ENCODE assay signal across 8 cellular contexts in the genomic region with DNA sequence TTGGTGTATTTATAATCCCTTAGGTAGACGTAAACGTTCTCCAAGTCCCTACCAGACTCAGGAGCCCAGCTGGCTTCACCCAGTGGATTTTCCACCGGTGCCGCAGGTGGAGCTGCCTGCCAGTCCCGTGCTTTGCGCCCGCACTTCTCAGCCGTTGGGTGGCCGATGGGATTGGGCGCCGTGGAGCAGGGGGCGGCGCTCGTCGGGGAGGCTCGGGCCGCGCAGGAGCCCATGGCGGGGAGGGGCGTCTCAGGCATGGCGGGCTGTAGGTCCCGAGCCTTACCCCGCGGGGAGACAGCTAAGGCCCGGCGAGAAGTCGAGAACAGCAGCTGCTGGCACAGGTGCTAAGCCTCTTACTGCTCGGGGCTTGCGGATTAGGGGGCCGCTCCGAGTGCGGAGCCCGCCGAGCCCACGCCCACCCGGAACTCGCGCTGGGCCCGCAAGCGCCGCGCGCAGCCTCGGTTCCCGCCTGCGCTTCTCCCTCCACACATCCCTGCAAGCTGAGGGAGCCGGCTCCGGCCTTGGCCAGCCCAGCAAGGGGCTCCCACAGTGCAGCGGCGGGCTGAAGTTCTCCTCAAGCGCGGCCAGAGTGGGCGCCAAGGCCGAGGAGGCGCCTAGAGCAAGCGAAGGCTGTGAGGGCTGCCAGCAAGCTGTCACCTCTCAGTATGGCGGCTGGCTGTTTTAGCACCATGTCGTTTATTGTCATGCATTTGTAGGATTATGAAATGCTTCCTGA. TPM values are rescaled to one million over a fixed set of nuclear protein-coding genes. Genes with fewer than 3 reads are reported as not detected.
DNase-seq lines count a peak whose midpoint lies in the region; ATAC-seq, FAIRE-seq and TF ChIP-seq lines count a peak whose summit lies in the region.

No MANE protein-coding gene starts in this region.

- H3K9ac ChIP-seq in H1 (replicated peaks in 1 of 4; ENCODE audit: extremely low read depth in 1 of 4, low read depth in 3 of 4, low read length in 3 of 4) = peak overlapping the region in 3 of 4 experiments; percentile 60 to 63 (median 60); a peak in 6 of 7 replicates

- no peak overlapping the region for H2AFZ ChIP-seq in H1 (ENCODE audit: low read length)

- H3K9me3 ChIP-seq in H1 (ENCODE audit: insufficient read depth in 2 of 2, low read depth in 1 of 2, low read length in 1 of 2) = peaks cover 0 to 4% of the 10 kb centered on the region in 2 experiments; a peak in 2 of 4 replicates

- peak in 1 of 2 experiments; percentile 30; a peak in 1 of 3 replicates for TF ChIP-seq POLR2A in H1 (IDR thresholded peaks at IDR 0.05; ENCODE audit: control extremely low read depth in 1 of 2, low read depth in 2 of 2, low read length in 2 of 2)

- H2BK12ac ChIP-seq in H1 (ENCODE audit: low read depth, low read length) = no peak overlapping the region; the same call in 1 of the 2 replicates

- no peaks in the 10 kb centered on the region for H4K20me1 ChIP-seq in H1 (replicated peaks in 1 of 2; ENCODE audit: control insufficient read depth in 1 of 2, insufficient read depth in 2 of 2, low read length in 2 of 2)

- peak; percentile 43 for ATAC-seq in HG02763 (IDR thresholded peaks at IDR 0.05; ENCODE audit: unreplicated experiment)
- ATAC-seq in GM18870 (IDR thresholded peaks at IDR 0.05; ENCODE audit: unreplicated experiment) = no peak

- H2BK5ac ChIP-seq in H1 (ENCODE audit: low read depth, low read length) = peak overlapping the region; percentile 72; the same call in 1 of the 2 replicates

- H3K23me2 ChIP-seq in H1 (ENCODE audit: low read depth, low read length) = peaks cover 6% of the 10 kb centered on the region; the same call in 1 of the 2 replicates

- H2BK20ac ChIP-seq in H1 (ENCODE audit: low read length) = no peak overlapping the region

- H3K4me3 ChIP-seq in H1 (ENCODE audit: extremely low read depth in 1 of 4, insufficient read depth in 2 of 4, low read depth in 3 of 4, low read length in 4 of 4) = peak overlapping the region; percentile 41 to 62 (median 56)

- no peak overlapping the region for H3K56ac ChIP-seq in H1 (replicated peaks; ENCODE audit: insufficient read length, low read depth, low read length)

- H3K23ac ChIP-seq in H1 (ENCODE audit: insufficient read length) = no peak overlapping the region

- WGBS in H1 (ENCODE audit: extremely low coverage in 1 of 2, insufficient coverage in 1 of 2, insufficient read length in 1 of 2, insufficient replicate concordance in 2 of 2, low coverage in 1 of 2, low lambda C conversion rate in 2 of 2, missing lambda C conversion rate in 1 of 2), 2 experiments = 4% methylated on average over 43 of the region's 58 CpGs; no CpG with 5 or more reads in 1 of the 2 experiments

- H3K4ac ChIP-seq in H1 (replicated peaks; ENCODE audit: insufficient read length, low read depth, low read length) = no peak overlapping the region

- H3K18ac ChIP-seq in H1 (ENCODE audit: extremely low read depth, low read length) = peak overlapping the region; percentile 84

- CTCF ChIA-PET in H1 (lab: Charles Lee; ENCODE audit: partially characterized antibody) = interaction anchor here (0.6 to 9.1 kb wide), 8 partner anchors 8 to 94 kb away, joined by 3 to 107 read pairs (median 4); no protein-coding TSS in a partner anchor

- no peak for TF ChIP-seq CTCF in H1 (IDR thresholded peaks at IDR 0.05; ENCODE audit: control extremely low read depth in 1 of 3, insufficient read depth in 1 of 3, low read depth in 1 of 3, low read length in 3 of 3)

- H4K8ac ChIP-seq in H1 (ENCODE audit: extremely low read depth, insufficient read depth, low read length) = 0 out of 2 replicates have a peak overlapping the region, but pooled peaks have one; percentile 3

- no peak overlapping the region for H2AK5ac ChIP-seq in H1 (ENCODE audit: low read depth, low read length)

- POLR2A ChIA-PET in H1 (lab: Charles Lee; ENCODE audit: partially characterized antibody) = interaction anchor here (0.6 to 6.6 kb wide), 28 partner anchors 9 to 1721 kb away, joined by 3 to 55 read pairs (median 5); a partner anchor contains a TSS

- H3K79me1 ChIP-seq in H1 (ENCODE audit: low read depth, low read length) = no peaks in the 10 kb centered on the region

- TF ChIP-seq RAD21 in H1 (IDR thresholded peaks at IDR 0.05 in 1 of 2, conservative IDR thresholded peaks at IDR 0.05 in 1 of 2; ENCODE audit: low read depth in 2 of 2, low read length in 2 of 2) = no peak

- H3K4me2 ChIP-seq in H1 (ENCODE audit: insufficient read depth in 1 of 2, low read depth in 2 of 2, low read length in 2 of 2) = peak overlapping the region; percentile 52 to 79

- FAIRE-seq in H1 (lab: Jason Lieb, UNC) = no peak

- no peaks in the 10 kb centered on the region for H3K79me2 ChIP-seq in H1 (ENCODE audit: control insufficient read depth in 1 of 2, insufficient read depth in 2 of 2, low read length in 2 of 2)

- no peak overlapping the region for H3K14ac ChIP-seq in H1 (ENCODE audit: insufficient read length)

- peak; percentile 81 for DNase-seq in GDM1 (lab: John Stamatoyannopoulos, UW)
- peak; percentile 67 for DNase-seq in NCI-H748 treated with DMSO at 0.1 percent for 48 hours (lab: John Stamatoyannopoulos, UW)
- DNase-seq in activated CD8-positive, alpha-beta memory T cell treated with anti-CD3 and anti-CD28 coated beads for 24 hours = peak; percentile 93
- peak in 1 of 2 experiments; percentile 84 for DNase-seq in H1 (ENCODE audit: low read depth in 1 of 2, low spot score in 2 of 2)
- DNase-seq in midbrain (lab: John Stamatoyannopoulos, UW) = peak; percentile 43
- DNase-seq in stimulated activated CD8-positive, alpha-beta memory T cell treated with anti-CD3 and anti-CD28 coated beads, Interleukin-2, amount 100 ng/mL, for 1 hour (ENCODE audit: low read depth in 2 of 2) = peak; percentile 47 to 57

- H3K36me3 ChIP-seq in H1 (ENCODE audit: control insufficient read depth in 2 of 4, insufficient read depth in 4 of 4, low read length in 3 of 4) = no peaks in the 10 kb centered on the region

- peak overlapping the region; percentile 40; the same call in 1 of the 2 replicates for H3K27ac ChIP-seq in H1 (ENCODE audit: low read depth, low read length)

- H3K4me1 ChIP-seq in H1 (replicated peaks in 1 of 4; ENCODE audit: control insufficient read depth in 3 of 4, insufficient read depth in 4 of 4, low read length in 3 of 4) = peaks cover 0 to 4% (median 0%) of the 10 kb centered on the region in 4 experiments; a peak in 2 of 7 replicates

- no peak overlapping the region for H2BK120ac ChIP-seq in H1 (replicated peaks; ENCODE audit: low read depth, low read length)

- TF ChIP-seq EP300 in H1 (IDR thresholded peaks at IDR 0.05; ENCODE audit: borderline replicate concordance in 1 of 2, low read depth in 2 of 2, low read length in 2 of 2) = no peak

- H2BK15ac ChIP-seq in H1 (ENCODE audit: low read length) = peak overlapping the region; percentile 83

- no peak overlapping the region for H4K91ac ChIP-seq in H1 (replicated peaks; ENCODE audit: insufficient read length, low read length)

- H4K5ac ChIP-seq in H1 (ENCODE audit: insufficient read length, low read depth, low read length) = no peak overlapping the region

- H3K27me3 ChIP-seq in H1 (replicated peaks in 1 of 4; ENCODE audit: control insufficient read depth in 3 of 4, extremely low read depth in 1 of 4, insufficient read depth in 3 of 4, low read length in 3 of 4) = 0 out of 7 replicates have a peak, but pooled peaks cover 0 to 4% (median 0%) of the 10 kb centered on the region in 4 experiments

TF ChIP-seq in H1, 55 proteins besides CTCF, POLR2A, EP300 and RAD21 (continues in another document):
- TF ChIP-seq POLR2AphosphoS5 (IDR thresholded peaks at IDR 0.05; ENCODE audit: low read depth, low read length) (no peak), KDM4A (IDR thresholded peaks at IDR 0.05; ENCODE audit: low read depth, low read length, severe bottlenecking) (no peak), TAF1 (IDR thresholded peaks at IDR 0.05; ENCODE audit: low read depth, low read length) (peak; percentile 48; the same call in 1 of the 2 replicates), JUND (IDR thresholded peaks at IDR 0.05; ENCODE audit: low read length) (no peak), KDM5A (IDR thresholded peaks at IDR 0.05; ENCODE audit: low read length) (no peak), PHF8 (conservative IDR thresholded peaks at IDR 0.05; ENCODE audit: low read depth, low read length) (peak; percentile 49; the same call in 1 of the 2 replicates), GTF2F1 (IDR thresholded peaks at IDR 0.05; ENCODE audit: borderline replicate concordance, low read depth, low read length) (no peak), TCF12 (IDR thresholded peaks at IDR 0.05; ENCODE audit: low read depth, low read length) (no peak), HDAC2 (IDR thresholded peaks at IDR 0.05; ENCODE audit: borderline replicate concordance in 1 of 2, low read depth in 2 of 2, low read length in 2 of 2) (peak in 1 of 2 experiments; percentile 63; a peak in 1 of 4 replicates), TBP (IDR thresholded peaks at IDR 0.05; ENCODE audit: low read depth, low read length) (peak; percentile 28), BACH1 (IDR thresholded peaks at IDR 0.05; ENCODE audit: low read length) (0 out of 2 replicates have a peak, but pooled peaks have one; percentile 48), SP1 (IDR thresholded peaks at IDR 0.05; ENCODE audit: low read depth, low read length) (0 out of 2 replicates have a peak, but pooled peaks have one; percentile 28), SAP30 (IDR thresholded peaks at IDR 0.05; ENCODE audit: insufficient read depth, insufficient replicate concordance, low read length) (peak; percentile 29)
- TF ChIP-seq, protein P1, sequence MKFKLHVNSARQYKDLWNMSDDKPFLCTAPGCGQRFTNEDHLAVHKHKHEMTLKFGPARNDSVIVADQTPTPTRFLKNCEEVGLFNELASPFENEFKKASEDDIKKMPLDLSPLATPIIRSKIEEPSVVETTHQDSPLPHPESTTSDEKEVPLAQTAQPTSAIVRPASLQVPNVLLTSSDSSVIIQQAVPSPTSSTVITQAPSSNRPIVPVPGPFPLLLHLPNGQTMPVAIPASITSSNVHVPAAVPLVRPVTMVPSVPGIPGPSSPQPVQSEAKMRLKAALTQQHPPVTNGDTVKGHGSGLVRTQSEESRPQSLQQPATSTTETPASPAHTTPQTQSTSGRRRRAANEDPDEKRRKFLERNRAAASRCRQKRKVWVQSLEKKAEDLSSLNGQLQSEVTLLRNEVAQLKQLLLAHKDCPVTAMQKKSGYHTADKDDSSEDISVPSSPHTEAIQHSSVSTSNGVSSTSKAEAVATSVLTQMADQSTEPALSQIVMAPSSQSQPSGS (IDR thresholded peaks at IDR 0.05; ENCODE audit: low read length) = no peak

RNA-seq across cellular contexts. Expression of a gene that starts 57.3 kb away (rescaled TPM):
- total RNA-seq in H1 (2021; fragmentation: NEBNext Ultra II Directional; extraction: Animal tissue kit (Norgen Biotek cat#: 25700)) = 76.4 and 78.9 TPM in 2 replicates
- polyA plus RNA-seq in H1 (2011; rRNA removed) = 61.2 and 85.9 TPM in 2 replicates
- 67.9 TPM for polyA plus RNA-seq in H1 (2011; cell fraction: cytosol; rRNA removed)
- 84.9 TPM for polyA plus RNA-seq in H1 (2011; cell fraction: nucleus; rRNA removed)
- 59.9 to 67.2 TPM (median 65.2 TPM) in 4 replicates for polyA plus RNA-seq in H1 (2012, experiment 1 of 2)
- polyA plus RNA-seq in H1 (2012, experiment 2 of 2) = 79.0 TPM
- polyA plus RNA-seq in H1 (2013, experiment 1 of 2) = 44.6 TPM
- polyA plus RNA-seq in H1 (2013, experiment 2 of 2) = 42.9 TPM
- polyA minus RNA-seq in H1 (2011; rRNA and poly(A)+ RNA removed) = 105 and 114 TPM in 2 replicates
- polyA minus RNA-seq in H1 (2011; cell fraction: cytosol; rRNA and poly(A)+ RNA removed) = 70.7 TPM
- polyA minus RNA-seq in H1 (2011; cell fraction: nucleus; rRNA and poly(A)+ RNA removed) = 92.8 TPM
